In the genomic region with DNA sequence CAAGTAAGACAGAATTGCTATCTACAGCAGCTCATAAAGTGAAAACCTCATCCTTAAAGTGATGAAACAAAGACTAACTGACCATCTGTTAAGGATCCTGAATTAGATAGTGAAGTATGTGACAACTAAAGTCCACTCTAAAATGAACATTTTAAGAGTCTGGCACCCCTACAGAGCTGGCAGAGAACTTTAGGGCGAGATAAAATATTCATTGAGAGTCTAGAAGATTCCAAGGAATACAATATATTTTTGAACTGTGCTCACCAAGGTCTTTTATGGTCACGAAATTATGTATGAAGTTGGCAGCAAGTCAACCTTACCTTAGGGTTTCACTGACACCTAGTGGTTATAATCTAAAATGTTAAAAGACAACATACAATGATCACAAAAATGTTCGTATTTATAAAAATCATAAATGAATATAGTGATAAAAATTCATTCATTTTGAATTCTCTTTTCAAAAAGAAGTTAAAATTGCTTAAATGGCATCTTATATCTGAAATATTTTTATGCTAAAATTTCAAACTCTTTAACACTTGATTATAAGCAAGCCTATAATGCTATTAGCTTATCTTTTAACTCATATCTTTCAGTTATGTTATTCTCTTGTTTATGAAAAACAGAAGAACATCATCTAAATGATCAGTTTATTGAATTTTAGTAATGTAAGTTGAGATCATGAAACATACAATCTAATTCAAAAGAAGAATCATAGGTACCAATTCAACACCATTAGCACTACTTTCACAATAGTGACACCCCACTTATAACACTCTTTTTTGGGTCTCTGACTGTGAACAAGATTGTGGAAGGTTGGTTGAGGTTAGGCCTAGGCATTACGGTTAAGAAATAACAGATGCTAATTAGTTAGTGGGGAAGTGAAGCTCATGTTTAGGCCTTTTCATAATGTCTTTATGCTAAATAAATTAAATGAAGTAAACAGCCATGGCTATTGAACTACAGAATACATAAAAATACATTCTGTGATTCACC, we compare ENCODE assay signal across 1 cellular context.
A peak's percentile ranks its signal among the peaks of the same experiment; 100 is the strongest.
TF ChIP-seq lines count a peak whose summit lies in the region.

No MANE protein-coding gene starts in this region.

TF ChIP-seq in IMR-90, 13 proteins besides CTCF, POLR2A, EP300 and RAD21:
- TF ChIP-seq, protein P1, sequence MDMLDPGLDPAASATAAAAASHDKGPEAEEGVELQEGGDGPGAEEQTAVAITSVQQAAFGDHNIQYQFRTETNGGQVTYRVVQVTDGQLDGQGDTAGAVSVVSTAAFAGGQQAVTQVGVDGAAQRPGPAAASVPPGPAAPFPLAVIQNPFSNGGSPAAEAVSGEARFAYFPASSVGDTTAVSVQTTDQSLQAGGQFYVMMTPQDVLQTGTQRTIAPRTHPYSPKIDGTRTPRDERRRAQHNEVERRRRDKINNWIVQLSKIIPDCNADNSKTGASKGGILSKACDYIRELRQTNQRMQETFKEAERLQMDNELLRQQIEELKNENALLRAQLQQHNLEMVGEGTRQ (IDR thresholded peaks at IDR 0.05; ENCODE audit: low read depth, low read length): no peak
- TF ChIP-seq RFX5 (IDR thresholded peaks at IDR 0.05; ENCODE audit: low read depth, low read length) (no peak), BHLHE40 (IDR thresholded peaks at IDR 0.05; ENCODE audit: low read depth, low read length) (no peak), SMC3 (IDR thresholded peaks at IDR 0.05; ENCODE audit: low read depth, low read length) (peak; percentile 88), FOS (IDR thresholded peaks at IDR 0.05; ENCODE audit: low read depth, low read length) (no peak), MXI1 (IDR thresholded peaks at IDR 0.05; ENCODE audit: borderline replicate concordance, low read depth, low read length) (no peak)
